1 cellular context compared by ENCODE assay signal in the genomic region with DNA sequence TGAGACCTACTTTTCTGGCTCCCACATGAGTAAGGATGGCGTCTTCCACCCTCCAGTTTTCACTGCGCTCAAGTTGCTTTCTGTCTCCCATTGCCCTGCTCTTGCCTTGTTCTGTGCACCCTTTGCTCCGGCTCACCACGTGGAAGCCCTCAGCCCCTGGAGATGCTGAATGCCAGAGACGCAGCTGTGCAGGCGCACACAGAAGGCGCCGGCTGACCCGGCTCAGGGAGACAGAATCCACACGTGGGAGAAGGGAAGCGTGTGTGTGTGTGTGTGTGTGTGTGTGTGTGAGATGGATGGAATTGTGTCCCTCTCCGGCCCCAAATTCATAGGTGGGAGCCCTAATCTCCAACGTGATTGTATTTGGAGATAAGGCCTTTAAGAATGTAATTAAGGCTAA.
TF ChIP-seq lines count a peak whose summit lies in the region.

No MANE protein-coding gene starts in this region.

TF ChIP-seq in GM12878, 131 proteins besides CTCF, POLR2A, EP300 and RAD21 (continued from another document):
- TF ChIP-seq, protein P1, sequence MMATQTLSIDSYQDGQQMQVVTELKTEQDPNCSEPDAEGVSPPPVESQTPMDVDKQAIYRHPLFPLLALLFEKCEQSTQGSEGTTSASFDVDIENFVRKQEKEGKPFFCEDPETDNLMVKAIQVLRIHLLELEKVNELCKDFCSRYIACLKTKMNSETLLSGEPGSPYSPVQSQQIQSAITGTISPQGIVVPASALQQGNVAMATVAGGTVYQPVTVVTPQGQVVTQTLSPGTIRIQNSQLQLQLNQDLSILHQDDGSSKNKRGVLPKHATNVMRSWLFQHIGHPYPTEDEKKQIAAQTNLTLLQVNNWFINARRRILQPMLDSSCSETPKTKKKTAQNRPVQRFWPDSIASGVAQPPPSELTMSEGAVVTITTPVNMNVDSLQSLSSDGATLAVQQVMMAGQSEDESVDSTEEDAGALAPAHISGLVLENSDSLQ (IDR thresholded peaks at IDR 0.05): no peak
- TF ChIP-seq CHD4 (IDR thresholded peaks at IDR 0.05) (no peak), FOS (IDR thresholded peaks at IDR 0.05; ENCODE audit: borderline replicate concordance, extremely low read depth, insufficient read length) (no peak), JUNB (IDR thresholded peaks at IDR 0.05) (no peak), RB1 (IDR thresholded peaks at IDR 0.05; ENCODE audit: borderline replicate concordance) (no peak), ESRRA (IDR thresholded peaks at IDR 0.05; ENCODE audit: low read length) (no peak), HCFC1 (IDR thresholded peaks at IDR 0.05; ENCODE audit: low read length) (no peak), TARDBP (IDR thresholded peaks at IDR 0.05; ENCODE audit: borderline replicate concordance) (no peak), SMARCA5 (IDR thresholded peaks at IDR 0.05) (no peak), SIX5 (IDR thresholded peaks at IDR 0.05; ENCODE audit: low read depth, low read length, severe bottlenecking) (no peak)
